ENCODE assay signal across 8 cellular contexts in genomic region chr11:114159320-114159719, GRCh38.
DNase-seq lines count a peak whose midpoint lies in the region; ATAC-seq, FAIRE-seq and TF ChIP-seq lines count a peak whose summit lies in the region.

No MANE protein-coding gene starts in this region.

- DNase-seq in MM.1S (no peak), islet precursor cell (peak; percentile 61), small intestine (peak; percentile 82), NCI-H82 treated with DMSO at 0.1 percent for 48 hours (lab: John Stamatoyannopoulos, UW; ENCODE audit: unreplicated experiment) (no peak), EL (no peak)
- no peak for DNase-seq in activated T-helper 2 cell treated with anti-CD3 and anti-CD28 coated beads, Interferon-gamma antibody, Interleukin-2, Interleukin-4, amounts not matched to agents 10 μg/mL and 5 μg/mL and 100 μg/mL, durations not matched to agents 14 hours and 24 hours and 36 hours (ENCODE audit: low spot score)
- DNase-seq in NK-92 treated with Interleukin-12 subunit alpha and Interleukin-12 subunit beta, amount 100 ng/mL, for 24 hours (lab: John Stamatoyannopoulos, UW), result no peak

- H3K79me2 ChIP-seq in MM.1S (ENCODE audit: low read length), result no peaks in the 10 kb centered on the region

- H3K27ac Mint-ChIP-seq in activated T-helper 2 cell treated with anti-CD3 and anti-CD28 coated beads, Interferon-gamma antibody, Interleukin-2, Interleukin-4, amounts not matched to agents 10 μg/mL and 5 μg/mL and 100 μg/mL, durations not matched to agents 14 hours and 24 hours and 36 hours, result peak overlapping the region; percentile 78

- H3K36me3 ChIP-seq in MM.1S (replicated peaks; ENCODE audit: insufficient read depth, low read length), result no peaks in the 10 kb centered on the region
- H3K36me3 ChIP-seq in small intestine (ENCODE audit: control insufficient read depth in 2 of 2, insufficient read depth in 2 of 2, low read length in 2 of 2), result no peaks in the 10 kb centered on the region

- H3K9me3 ChIP-seq in MM.1S (replicated peaks; ENCODE audit: insufficient read depth, low read length) (no peaks in the 10 kb centered on the region), small intestine (ENCODE audit: control insufficient read depth, low read depth) (no peaks in the 10 kb centered on the region)

- H3K27ac ChIP-seq in MM.1S (ENCODE audit: low read length) (peak overlapping the region; percentile 68; the same call in 1 of the 2 replicates), small intestine (ENCODE audit: low read depth in 1 of 2, low read length in 1 of 2) (peak overlapping the region; percentile 71 to 97)

- H3K4me3 ChIP-seq in MM.1S (ENCODE audit: low read length) (no peak overlapping the region), small intestine (ENCODE audit: low read depth in 1 of 2, low read length in 2 of 2) (no peak overlapping the region)

- no peak for FAIRE-seq in small intestine (lab: Jason Lieb, UNC)

- no peak for TF ChIP-seq CTCF in MM.1S (IDR thresholded peaks at IDR 0.05; ENCODE audit: low read length)

- no peaks in the 10 kb centered on the region for H3K9me3 Mint-ChIP-seq in activated T-helper 2 cell treated with anti-CD3 and anti-CD28 coated beads, Interferon-gamma antibody, Interleukin-2, Interleukin-4, amounts not matched to agents 10 μg/mL and 5 μg/mL and 100 μg/mL, durations not matched to agents 14 hours and 24 hours and 36 hours

- peak overlapping the region; percentile 72; the same call in 1 of the 2 replicates for H3K4me2 ChIP-seq in MM.1S (ENCODE audit: low read depth, low read length)

- H3K27me3 Mint-ChIP-seq in activated T-helper 2 cell treated with anti-CD3 and anti-CD28 coated beads, Interferon-gamma antibody, Interleukin-2, Interleukin-4, amounts not matched to agents 10 μg/mL and 5 μg/mL and 100 μg/mL, durations not matched to agents 14 hours and 24 hours and 36 hours (ENCODE audit: low read depth), result no peaks in the 10 kb centered on the region

- H3K4me3 Mint-ChIP-seq in activated T-helper 2 cell treated with anti-CD3 and anti-CD28 coated beads, Interferon-gamma antibody, Interleukin-2, Interleukin-4, amounts not matched to agents 10 μg/mL and 5 μg/mL and 100 μg/mL, durations not matched to agents 14 hours and 24 hours and 36 hours (ENCODE audit: low read depth), result peak overlapping the region; percentile 53

- H3K36me3 Mint-ChIP-seq in activated T-helper 2 cell treated with anti-CD3 and anti-CD28 coated beads, Interferon-gamma antibody, Interleukin-2, Interleukin-4, amounts not matched to agents 10 μg/mL and 5 μg/mL and 100 μg/mL, durations not matched to agents 14 hours and 24 hours and 36 hours (ENCODE audit: low read depth), result no peaks in the 10 kb centered on the region

- peaks cover 49% of the 10 kb centered on the region for H3K4me1 Mint-ChIP-seq in activated T-helper 2 cell treated with anti-CD3 and anti-CD28 coated beads, Interferon-gamma antibody, Interleukin-2, Interleukin-4, amounts not matched to agents 10 μg/mL and 5 μg/mL and 100 μg/mL, durations not matched to agents 14 hours and 24 hours and 36 hours (ENCODE audit: low read depth)

- H3K27me3 ChIP-seq in MM.1S (replicated peaks; ENCODE audit: insufficient read depth, low read length), result no peaks in the 10 kb centered on the region
- no peaks in the 10 kb centered on the region for H3K27me3 ChIP-seq in small intestine (ENCODE audit: control insufficient read depth in 2 of 2, insufficient read depth in 2 of 2, low read length in 2 of 2)

- WGBS in small intestine, 3 donors, result 16 to 43% (median 26%) methylated on average over 5 of the region's 5 CpGs

- no peak for ATAC-seq in GM18511 (IDR thresholded peaks at IDR 0.05; ENCODE audit: unreplicated experiment)

- peak overlapping the region; percentile 16; the same call in 1 of the 2 replicates for H3K9ac ChIP-seq in MM.1S (ENCODE audit: low read length)

- H3K9me2 ChIP-seq in MM.1S (replicated peaks; ENCODE audit: insufficient read depth, low read length), result no peaks in the 10 kb centered on the region

- peak overlapping the region; percentile 2; the same call in 1 of the 2 replicates for H2AFZ ChIP-seq in MM.1S (ENCODE audit: low read length)

- H3F3A ChIP-seq in MM.1S (ENCODE audit: insufficient read depth, low read length), result no peaks in the 10 kb centered on the region

- peaks cover 20% of the 10 kb centered on the region for H3K4me1 ChIP-seq in MM.1S (ENCODE audit: low read length)
- H3K4me1 ChIP-seq in small intestine (ENCODE audit: control insufficient read depth in 2 of 2, insufficient read depth in 1 of 2, low read depth in 1 of 2, low read length in 1 of 2), result peaks cover 30 to 45% of the 10 kb centered on the region in 2 donors

- intact Hi-C loops in activated T-helper 2 cell treated with anti-CD3 and anti-CD28 coated beads, Interferon-gamma antibody, Interleukin-2, Interleukin-4, amounts not matched to agents 10 μg/mL and 5 μg/mL and 100 μg/mL, durations not matched to agents 14 hours and 24 hours and 36 hours (cut with micrococcal nuclease), result no loop called here

- no peaks in the 10 kb centered on the region for H4K20me1 ChIP-seq in MM.1S (ENCODE audit: insufficient read depth, low read length)

Comparison
In these comparisons a context has a peak if more than half of its experiments do, and no peak if none do; other contexts are left out.
1. DNase-seq: peak in islet precursor cell (single experiment) and small intestine (single experiment); none in MM.1S (single experiment), activated T-helper 2 cell treated with anti-CD3 and anti-CD28 coated beads, Interferon-gamma antibody, Interleukin-2, Interleukin-4, amounts not matched to agents 10 μg/mL and 5 μg/mL and 100 μg/mL, durations not matched to agents 14 hours and 24 hours and 36 hours (single experiment), NCI-H82 treated with DMSO at 0.1 percent for 48 hours (single experiment), EL (single experiment) and NK-92 treated with Interleukin-12 subunit alpha and Interleukin-12 subunit beta, amount 100 ng/mL, for 24 hours (single experiment).